25 cellular contexts compared by ENCODE assay signal in genomic region chr16:12412890-12413289, GRCh38.
"Had no signal": no experiment of that assay in that cellular context is flagged by ENCODE, and none has a peak within 500 bp of the region (broad histone marks: within the 10 kb centered on the region; RNA-seq: fewer than 3 reads in every experiment).

No MANE protein-coding gene starts in this region.

- H3K27me3 ChIP-seq: colonic mucosa, heart left ventricle, ovary, testis, tibial nerve, upper lobe of right lung, vagina had no signal

- H3K36me3 ChIP-seq: colonic mucosa, heart left ventricle, left ventricle myocardium inferior, lower lobe of right lung, ovary, upper lobe of right lung, vagina had no signal

- DNase-seq: colonic mucosa; effector CD4-positive, alpha-beta T cell; heart left ventricle; hippocampal formation; left ventricle myocardium inferior; lower lobe of right lung; mesenchymal stem cell; midbrain; naive B cell; nucleus accumbens; ovary; right cardiac atrium; stimulated activated CD4-positive, alpha-beta T cell treated with anti-CD3 and anti-CD28 coated beads, Interleukin-4, amount 100 ng/mL, for 1 hour; stimulated activated CD8-positive, alpha-beta memory T cell treated with anti-CD3 and anti-CD28 coated beads, Interleukin-4, amount 100 ng/mL, for 48 hours; stimulated activated naive CD8-positive, alpha-beta T cell treated with anti-CD3 and anti-CD28 coated beads, Interleukin-15, amount 100 ng/mL, for 72 hours; testis; upper lobe of right lung had no signal

- H3K4me1 Mint-ChIP-seq: neural crest cell; stimulated activated naive CD8-positive, alpha-beta T cell treated with anti-CD3 and anti-CD28 coated beads, Interleukin-15, amount 100 ng/mL, for 72 hours had no signal

- H3K27ac Mint-ChIP-seq: stimulated activated memory B cell treated with anti-CD40 and anti-IgM and Interleukin-4, amounts not matched to agents 10 μg/mL and 1 μg/mL and 100 μg/mL, for 72 hours had no signal

- H3K4me1 ChIP-seq: colonic mucosa, heart left ventricle, testis, tibial nerve, upper lobe of right lung, vagina had no signal

- H3K9me3 ChIP-seq: colonic mucosa, heart left ventricle, left ventricle myocardium inferior, lower lobe of right lung, ovary, testis, tibial nerve, upper lobe of right lung, vagina had no signal

- H3K27me3 Mint-ChIP-seq: naive B cell; stimulated activated memory B cell treated with anti-CD40 and anti-IgM and Interleukin-4, amounts not matched to agents 10 μg/mL and 1 μg/mL and 100 μg/mL, for 72 hours; stimulated activated naive CD8-positive, alpha-beta T cell treated with anti-CD3 and anti-CD28 coated beads, Interleukin-15, amount 100 ng/mL, for 72 hours had no signal

- H3K27ac ChIP-seq: colonic mucosa, heart left ventricle, left ventricle myocardium inferior, lower lobe of right lung, ovary, testis, tibial nerve, upper lobe of right lung, vagina had no signal

- FAIRE-seq: endometrium, frontal cortex, islet of Langerhans had no signal

- H3K4me3 Mint-ChIP-seq: neural crest cell; stimulated activated memory B cell treated with anti-CD40 and anti-IgM and Interleukin-4, amounts not matched to agents 10 μg/mL and 1 μg/mL and 100 μg/mL, for 72 hours; stimulated activated naive CD8-positive, alpha-beta T cell treated with anti-CD3 and anti-CD28 coated beads, Interleukin-15, amount 100 ng/mL, for 72 hours had no signal

- H3K9me3 Mint-ChIP-seq: naive B cell; neural crest cell; stimulated activated memory B cell treated with anti-CD40 and anti-IgM and Interleukin-4, amounts not matched to agents 10 μg/mL and 1 μg/mL and 100 μg/mL, for 72 hours; stimulated activated naive CD8-positive, alpha-beta T cell treated with anti-CD3 and anti-CD28 coated beads, Interleukin-15, amount 100 ng/mL, for 72 hours had no signal

- ATAC-seq: esophagus mucosa; heart left ventricle; lower lobe of right lung; right cardiac atrium; stimulated activated memory B cell treated with anti-CD40 and anti-IgM and Interleukin-4, amounts not matched to agents 10 μg/mL and 1 μg/mL and 100 μg/mL, for 72 hours; stimulated activated naive CD8-positive, alpha-beta T cell treated with anti-CD3 and anti-CD28 coated beads, Interleukin-15, amount 100 ng/mL, for 72 hours; upper lobe of right lung had no signal

- H3K4me3 ChIP-seq: colonic mucosa, heart left ventricle, left ventricle myocardium inferior, lower lobe of right lung, ovary, testis, tibial nerve, upper lobe of right lung, vagina had no signal
